Comparison of ENCODE assay signal across 2 cellular contexts in the genomic region with DNA sequence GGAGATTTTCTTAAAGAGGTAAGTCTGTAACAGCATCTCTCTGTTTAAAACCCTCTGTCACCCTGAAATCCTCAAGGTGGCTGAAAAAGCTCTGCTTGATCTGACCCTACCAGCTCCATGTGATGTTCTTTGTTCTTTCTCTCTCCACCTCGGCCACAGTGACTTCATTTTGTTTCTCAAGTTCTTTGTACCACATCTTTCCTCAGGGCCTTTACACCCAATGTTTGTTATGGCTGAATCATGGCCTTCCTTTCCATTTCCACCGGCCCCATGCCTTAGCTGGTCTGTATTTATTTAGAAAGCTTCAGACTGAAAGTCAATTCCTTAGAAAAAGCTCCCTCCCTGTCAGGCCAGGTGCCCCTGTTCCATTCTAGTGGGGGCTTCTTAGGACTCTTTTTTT.
TF ChIP-seq lines count a peak whose summit lies in the region.

No MANE protein-coding gene starts in this region.

TF ChIP-seq in SK-N-SH, 30 proteins besides CTCF, POLR2A, EP300 and RAD21 (continued from another document):
- TF ChIP-seq, protein P1, sequence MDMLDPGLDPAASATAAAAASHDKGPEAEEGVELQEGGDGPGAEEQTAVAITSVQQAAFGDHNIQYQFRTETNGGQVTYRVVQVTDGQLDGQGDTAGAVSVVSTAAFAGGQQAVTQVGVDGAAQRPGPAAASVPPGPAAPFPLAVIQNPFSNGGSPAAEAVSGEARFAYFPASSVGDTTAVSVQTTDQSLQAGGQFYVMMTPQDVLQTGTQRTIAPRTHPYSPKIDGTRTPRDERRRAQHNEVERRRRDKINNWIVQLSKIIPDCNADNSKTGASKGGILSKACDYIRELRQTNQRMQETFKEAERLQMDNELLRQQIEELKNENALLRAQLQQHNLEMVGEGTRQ (IDR thresholded peaks at IDR 0.05; ENCODE audit: borderline replicate concordance, low read depth, low read length), result no peak
- TF ChIP-seq GABPA (IDR thresholded peaks at IDR 0.05; ENCODE audit: low read depth), result no peak

TF ChIP-seq in SK-N-SH treated with all-trans-retinoic acid at 6 μM for 48 hours, 23 proteins besides CTCF, POLR2A, EP300 and RAD21 (continued from another document):
- TF ChIP-seq, protein P2, sequence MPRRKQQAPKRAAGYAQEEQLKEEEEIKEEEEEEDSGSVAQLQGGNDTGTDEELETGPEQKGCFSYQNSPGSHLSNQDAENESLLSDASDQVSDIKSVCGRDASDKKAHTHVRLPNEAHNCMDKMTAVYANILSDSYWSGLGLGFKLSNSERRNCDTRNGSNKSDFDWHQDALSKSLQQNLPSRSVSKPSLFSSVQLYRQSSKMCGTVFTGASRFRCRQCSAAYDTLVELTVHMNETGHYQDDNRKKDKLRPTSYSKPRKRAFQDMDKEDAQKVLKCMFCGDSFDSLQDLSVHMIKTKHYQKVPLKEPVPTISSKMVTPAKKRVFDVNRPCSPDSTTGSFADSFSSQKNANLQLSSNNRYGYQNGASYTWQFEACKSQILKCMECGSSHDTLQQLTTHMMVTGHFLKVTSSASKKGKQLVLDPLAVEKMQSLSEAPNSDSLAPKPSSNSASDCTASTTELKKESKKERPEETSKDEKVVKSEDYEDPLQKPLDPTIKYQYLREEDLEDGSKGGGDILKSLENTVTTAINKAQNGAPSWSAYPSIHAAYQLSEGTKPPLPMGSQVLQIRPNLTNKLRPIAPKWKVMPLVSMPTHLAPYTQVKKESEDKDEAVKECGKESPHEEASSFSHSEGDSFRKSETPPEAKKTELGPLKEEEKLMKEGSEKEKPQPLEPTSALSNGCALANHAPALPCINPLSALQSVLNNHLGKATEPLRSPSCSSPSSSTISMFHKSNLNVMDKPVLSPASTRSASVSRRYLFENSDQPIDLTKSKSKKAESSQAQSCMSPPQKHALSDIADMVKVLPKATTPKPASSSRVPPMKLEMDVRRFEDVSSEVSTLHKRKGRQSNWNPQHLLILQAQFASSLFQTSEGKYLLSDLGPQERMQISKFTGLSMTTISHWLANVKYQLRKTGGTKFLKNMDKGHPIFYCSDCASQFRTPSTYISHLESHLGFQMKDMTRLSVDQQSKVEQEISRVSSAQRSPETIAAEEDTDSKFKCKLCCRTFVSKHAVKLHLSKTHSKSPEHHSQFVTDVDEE (CRISPR knock-in tag; IDR thresholded peaks at IDR 0.05), result no peak
- TF ChIP-seq TCF4 (CRISPR knock-in tag; IDR thresholded peaks at IDR 0.05; ENCODE audit: borderline replicate concordance), result no peak
- TF ChIP-seq SNAI2 (CRISPR knock-in tag; IDR thresholded peaks at IDR 0.05), result no peak
- no peak for TF ChIP-seq ZFP30 (CRISPR knock-in tag; IDR thresholded peaks at IDR 0.05)
- no peak for TF ChIP-seq ZNF565 (CRISPR knock-in tag; conservative IDR thresholded peaks at IDR 0.05; ENCODE audit: low read depth)
- TF ChIP-seq, protein P3, sequence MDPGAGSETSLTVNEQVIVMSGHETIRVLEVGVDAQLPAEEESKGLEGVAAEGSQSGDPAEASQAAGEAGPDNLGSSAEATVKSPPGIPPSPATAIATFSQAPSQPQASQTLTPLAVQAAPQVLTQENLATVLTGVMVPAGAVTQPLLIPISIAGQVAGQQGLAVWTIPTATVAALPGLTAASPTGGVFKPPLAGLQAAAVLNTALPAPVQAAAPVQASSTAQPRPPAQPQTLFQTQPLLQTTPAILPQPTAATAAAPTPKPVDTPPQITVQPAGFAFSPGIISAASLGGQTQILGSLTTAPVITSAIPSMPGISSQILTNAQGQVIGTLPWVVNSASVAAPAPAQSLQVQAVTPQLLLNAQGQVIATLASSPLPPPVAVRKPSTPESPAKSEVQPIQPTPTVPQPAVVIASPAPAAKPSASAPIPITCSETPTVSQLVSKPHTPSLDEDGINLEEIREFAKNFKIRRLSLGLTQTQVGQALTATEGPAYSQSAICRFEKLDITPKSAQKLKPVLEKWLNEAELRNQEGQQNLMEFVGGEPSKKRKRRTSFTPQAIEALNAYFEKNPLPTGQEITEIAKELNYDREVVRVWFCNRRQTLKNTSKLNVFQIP (CRISPR knock-in tag; IDR thresholded peaks at IDR 0.05; ENCODE audit: borderline replicate concordance, low read depth), result no peak
- TF ChIP-seq ZNF8 (CRISPR knock-in tag; IDR thresholded peaks at IDR 0.05), result no peak
- no peak for TF ChIP-seq TOX (CRISPR knock-in tag; IDR thresholded peaks at IDR 0.05; ENCODE audit: borderline replicate concordance)
- no peak for TF ChIP-seq ZC3H10 (CRISPR knock-in tag; IDR thresholded peaks at IDR 0.05)
- TF ChIP-seq, protein P4, sequence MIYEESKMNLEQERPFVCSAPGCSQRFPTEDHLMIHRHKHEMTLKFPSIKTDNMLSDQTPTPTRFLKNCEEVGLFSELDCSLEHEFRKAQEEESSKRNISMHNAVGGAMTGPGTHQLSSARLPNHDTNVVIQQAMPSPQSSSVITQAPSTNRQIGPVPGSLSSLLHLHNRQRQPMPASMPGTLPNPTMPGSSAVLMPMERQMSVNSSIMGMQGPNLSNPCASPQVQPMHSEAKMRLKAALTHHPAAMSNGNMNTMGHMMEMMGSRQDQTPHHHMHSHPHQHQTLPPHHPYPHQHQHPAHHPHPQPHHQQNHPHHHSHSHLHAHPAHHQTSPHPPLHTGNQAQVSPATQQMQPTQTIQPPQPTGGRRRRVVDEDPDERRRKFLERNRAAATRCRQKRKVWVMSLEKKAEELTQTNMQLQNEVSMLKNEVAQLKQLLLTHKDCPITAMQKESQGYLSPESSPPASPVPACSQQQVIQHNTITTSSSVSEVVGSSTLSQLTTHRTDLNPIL (CRISPR knock-in tag; IDR thresholded peaks at IDR 0.05; ENCODE audit: low read depth), result no peak
- no peak for TF ChIP-seq RARB (CRISPR knock-in tag; IDR thresholded peaks at IDR 0.05)
